Comparison of ENCODE assay signal across 8 cellular contexts in the genomic region with DNA sequence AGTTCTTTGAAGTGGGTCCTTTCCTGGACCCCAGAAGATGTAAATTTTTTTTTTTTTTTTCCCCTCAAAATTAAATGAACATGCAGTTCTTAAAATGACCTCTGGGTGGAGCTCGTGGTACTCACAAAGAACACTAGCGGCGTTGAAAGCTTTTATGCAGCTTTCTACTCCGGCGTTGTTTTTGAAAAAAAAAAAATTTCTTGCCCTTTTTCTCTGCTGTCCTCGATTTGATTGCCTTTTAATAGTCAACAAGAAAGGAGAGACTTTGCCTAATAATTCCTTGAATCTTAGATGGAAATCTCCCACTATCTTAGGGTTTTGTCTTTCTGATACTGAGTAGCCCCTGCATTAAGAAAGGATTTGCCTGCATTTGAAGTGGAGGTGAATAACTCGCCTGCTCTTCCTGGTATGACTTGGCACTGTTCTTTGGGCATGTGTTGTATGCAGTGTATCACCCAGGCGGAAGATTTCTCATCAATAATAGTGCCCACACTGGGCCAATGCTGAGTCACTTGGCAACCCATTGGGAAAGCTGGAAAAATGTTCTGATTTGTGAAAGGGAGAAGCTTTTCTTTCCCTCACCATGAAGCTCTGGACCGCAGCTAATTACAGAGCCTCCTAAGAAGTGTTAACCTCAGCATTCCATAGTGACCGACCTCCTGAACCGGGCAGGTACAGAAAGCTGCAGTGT.
DNase-seq lines count a peak whose midpoint lies in the region; ATAC-seq and TF ChIP-seq lines count a peak whose summit lies in the region.

No MANE protein-coding gene starts in this region.

- ATAC-seq in activated T-cell treated with anti-CD3 and anti-CD28 coated beads, Interleukin-2, amount 50 U/mL, for 72 hours (replicated peaks in 1 of 2) = peak in 1 of 2 donors; percentile 43
- no peak for ATAC-seq in GM21381 (IDR thresholded peaks at IDR 0.05; ENCODE audit: unreplicated experiment)

- no peak for TF ChIP-seq POLR2A in prostate gland (IDR thresholded peaks at IDR 0.05)

- WGBS in prostate gland = 6% methylated on average over 9 of the region's 11 CpGs

- intact Hi-C loops in prostate gland (cut with DNase I) = loop anchor here (2.0 to 10.0 kb wide), 2 partner anchors 57 to 1199 kb away; partner anchors contain the start of gene PTCHD1

- TF ChIP-seq CTCF in AG09319 (IDR thresholded peaks at IDR 0.05; ENCODE audit: low read depth, low read length) = peak; percentile 62
- peak; percentile 68 for TF ChIP-seq CTCF in GM06990 (IDR thresholded peaks at IDR 0.05; ENCODE audit: insufficient read depth, low read length, poor library complexity, severe bottlenecking)
- peak; percentile 71 for TF ChIP-seq CTCF in glutamatergic neuron (IDR thresholded peaks at IDR 0.05; ENCODE audit: partially characterized antibody, unreplicated experiment)
- peak; percentile 42 to 62 (median 56) for TF ChIP-seq CTCF in prostate gland (IDR thresholded peaks at IDR 0.05)

- peak overlapping the region in 1 of 2 donors; percentile 58 for H3K4me3 Mint-ChIP-seq in activated T-cell treated with anti-CD3 and anti-CD28 coated beads, Interleukin-2, amount 50 U/mL, for 72 hours
- H3K4me3 Mint-ChIP-seq in glutamatergic neuron (ENCODE audit: unreplicated experiment) = no peak overlapping the region

- peaks cover 10% of the 10 kb centered on the region for H3K4me1 Mint-ChIP-seq in activated T-cell treated with anti-CD3 and anti-CD28 coated beads, Interleukin-2, amount 50 U/mL, for 72 hours (ENCODE audit: low read depth)
- H3K4me1 Mint-ChIP-seq in glutamatergic neuron (ENCODE audit: low read depth, unreplicated experiment) = peaks cover 18% of the 10 kb centered on the region

- H3K27me3 Mint-ChIP-seq in activated T-cell treated with anti-CD3 and anti-CD28 coated beads, Interleukin-2, amount 50 U/mL, for 72 hours (ENCODE audit: low read depth) = peaks cover 15% of the 10 kb centered on the region
- peaks cover 3% of the 10 kb centered on the region for H3K27me3 Mint-ChIP-seq in glutamatergic neuron (ENCODE audit: unreplicated experiment)

- DNase-seq in AG09319 (ENCODE audit: extremely low read depth, low read depth) = no peak
- DNase-seq in GM06990 (ENCODE audit: extremely low read depth, insufficient read length) = no peak
- DNase-seq in NCI-H1694 treated with DMSO at 0.1 percent for 48 hours (lab: John Stamatoyannopoulos, UW) = peak; percentile 58
- DNase-seq in activated T-cell treated with anti-CD3 and anti-CD28 coated beads, Interleukin-2, amount 50 U/mL, for 72 hours = peak; percentile 8 to 9
- no peak for DNase-seq in glutamatergic neuron
- peak; percentile 25 for DNase-seq in prostate gland (ENCODE audit: low spot score)
- DNase-seq in cortex of kidney (lab: John Stamatoyannopoulos, UW) = no peak

- H3K36me3 ChIP-seq in GM06990 (ENCODE audit: control insufficient read depth, insufficient read depth, low read length) (no peaks in the 10 kb centered on the region), prostate gland (no peaks in the 10 kb centered on the region)

- no peaks in the 10 kb centered on the region for H3K9me3 Mint-ChIP-seq in activated T-cell treated with anti-CD3 and anti-CD28 coated beads, Interleukin-2, amount 50 U/mL, for 72 hours
- no peaks in the 10 kb centered on the region for H3K9me3 Mint-ChIP-seq in glutamatergic neuron (ENCODE audit: unreplicated experiment)

- H3K27me3 ChIP-seq in GM06990 (replicated peaks; ENCODE audit: control insufficient read depth, insufficient read depth, low read length) (no peaks in the 10 kb centered on the region; the same call in 1 of the 2 replicates), prostate gland (replicated peaks; ENCODE audit: insufficient read depth) (no peaks in the 10 kb centered on the region)

- no peaks in the 10 kb centered on the region for H3K4me1 ChIP-seq in prostate gland (replicated peaks)

- H3K9me3 ChIP-seq in prostate gland = no peaks in the 10 kb centered on the region

- peak overlapping the region; percentile 41 to 45 for H3K27ac ChIP-seq in prostate gland

- H3K4me3 ChIP-seq in GM06990 (replicated peaks; ENCODE audit: low read depth, low read length) (no peak overlapping the region), prostate gland (no peak overlapping the region)

- H3K27ac Mint-ChIP-seq in activated T-cell treated with anti-CD3 and anti-CD28 coated beads, Interleukin-2, amount 50 U/mL, for 72 hours = no peak overlapping the region
- H3K27ac Mint-ChIP-seq in glutamatergic neuron (ENCODE audit: unreplicated experiment) = peak overlapping the region; percentile 43

- no peaks in the 10 kb centered on the region for H3K36me3 Mint-ChIP-seq in activated T-cell treated with anti-CD3 and anti-CD28 coated beads, Interleukin-2, amount 50 U/mL, for 72 hours (ENCODE audit: insufficient read depth in 2 of 2)
- H3K36me3 Mint-ChIP-seq in glutamatergic neuron (ENCODE audit: unreplicated experiment) = no peaks in the 10 kb centered on the region

Comparison
In these comparisons a context has a peak if more than half of its experiments do, and no peak if none do; other contexts are left out.
1. DNase-seq: peak in NCI-H1694 treated with DMSO at 0.1 percent for 48 hours (single experiment), activated T-cell treated with anti-CD3 and anti-CD28 coated beads, Interleukin-2, amount 50 U/mL, for 72 hours (2 of 2) and prostate gland (single experiment); none in AG09319 (single experiment), GM06990 (single experiment), glutamatergic neuron (single experiment) and cortex of kidney (single experiment).
2. Peak in every context shown above with its lines, with median percentiles within 50 percentile points of each other: CTCF ChIP-seq.